17 cellular contexts compared by ENCODE assay signal in the genomic region with DNA sequence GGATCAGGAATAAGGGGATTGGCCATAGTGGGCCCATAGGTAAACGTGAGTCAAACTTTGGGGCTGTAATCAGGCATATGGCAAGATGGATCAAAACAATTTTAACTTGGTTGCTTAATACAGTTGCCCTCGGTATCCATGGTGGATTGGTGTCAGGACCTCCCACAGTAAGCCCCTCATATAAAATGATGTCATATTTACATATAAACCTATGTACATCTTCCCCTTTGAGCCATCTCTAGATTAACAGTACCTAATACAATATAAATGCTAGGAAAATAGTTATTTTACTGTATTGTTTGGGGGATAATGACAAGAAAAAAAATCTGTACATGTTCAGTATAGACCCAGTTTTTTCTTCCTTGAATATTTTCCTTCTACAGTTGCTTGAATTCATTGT. TPM values are rescaled to one million over a fixed set of nuclear protein-coding genes. Genes with fewer than 3 reads are reported as not detected.
DNase-seq lines count a peak whose midpoint lies in the region; ATAC-seq and TF ChIP-seq lines count a peak whose summit lies in the region.
"Had no signal": no experiment of that assay in that cellular context is flagged by ENCODE, and none has a peak within 500 bp of the region (broad histone marks: within the 10 kb centered on the region; RNA-seq: fewer than 3 reads in every experiment).

No MANE protein-coding gene starts in this region.

- peak overlapping the region; percentile 54 for H3K27ac Mint-ChIP-seq in T-helper 17 cell

- H3K36me3 ChIP-seq in mesenchymal stem cell (ENCODE audit: control insufficient read depth in 1 of 2, insufficient read depth in 2 of 2, low read depth in 1 of 2, low read length in 2 of 2): peaks cover 26 to 92% of the 10 kb centered on the region in 2 experiments
- peaks cover 18 to 92% (median 46%) of the 10 kb centered on the region in 4 donors for H3K36me3 ChIP-seq in upper lobe of left lung

- H3K4ac ChIP-seq in mesenchymal stem cell (ENCODE audit: low read depth in 1 of 2, low read length in 2 of 2): no peak overlapping the region

- no peak overlapping the region for H3K4me3 Mint-ChIP-seq in T-helper 17 cell

- H3K4me3 ChIP-seq in mesenchymal stem cell (ENCODE audit: insufficient read depth in 1 of 2, low read depth in 1 of 2, low read length in 2 of 2) (no peak overlapping the region), upper lobe of left lung (no peak overlapping the region)
- H3K4me3 ChIP-seq: BLaER1 treated with 17β-estradiol and CSF1 and Interleukin-3, amounts not matched to agents 10 nM and 100 nM; HAP-1; SK-N-MC had no signal

- H3K4me1 ChIP-seq in mesenchymal stem cell (ENCODE audit: control insufficient read depth, insufficient read depth, low read depth, low read length): peaks cover 3% of the 10 kb centered on the region
- peaks cover 0 to 3% (median 0%) of the 10 kb centered on the region in 4 donors for H3K4me1 ChIP-seq in upper lobe of left lung
- H3K4me1 ChIP-seq: HAP-1 had no signal

- no peaks in the 10 kb centered on the region for H3K27me3 Mint-ChIP-seq in T-helper 17 cell
- H3K27me3 Mint-ChIP-seq: CD8-positive, alpha-beta memory T cell had no signal

- no peak overlapping the region for H3K23ac ChIP-seq in mesenchymal stem cell (ENCODE audit: low read length in 2 of 2)

- H3K4me1 Mint-ChIP-seq in T-helper 17 cell: peaks cover 2% of the 10 kb centered on the region

- no peak overlapping the region for H3K4me2 ChIP-seq in mesenchymal stem cell (ENCODE audit: low read length, poor library complexity, severe bottlenecking)
- H3K4me2 ChIP-seq: BLaER1 treated with 17β-estradiol and CSF1 and Interleukin-3, amounts not matched to agents 10 nM and 100 nM had no signal

- no peak overlapping the region for H3K18ac ChIP-seq in mesenchymal stem cell (ENCODE audit: low read depth in 1 of 2, low read length in 2 of 2)

- H2BK120ac ChIP-seq in mesenchymal stem cell (ENCODE audit: low read depth, low read length): no peak overlapping the region

- TF ChIP-seq EP300 in upper lobe of left lung (IDR thresholded peaks at IDR 0.05): no peak

- peaks cover 6% of the 10 kb centered on the region for H3K36me3 Mint-ChIP-seq in T-helper 17 cell (ENCODE audit: low read depth)

- H2BK5ac ChIP-seq in mesenchymal stem cell (ENCODE audit: low read depth, low read length, poor library complexity, severe bottlenecking): no peak overlapping the region

- no peak overlapping the region for H4K91ac ChIP-seq in mesenchymal stem cell (ENCODE audit: low read length)

- no peak overlapping the region for H2AK5ac ChIP-seq in mesenchymal stem cell (ENCODE audit: low read length, severe bottlenecking)

- H4K8ac ChIP-seq in mesenchymal stem cell (ENCODE audit: low read length): no peak overlapping the region

- H3K14ac ChIP-seq in mesenchymal stem cell (ENCODE audit: low read length in 2 of 2): no peak overlapping the region

- no peak for ATAC-seq in T-helper 17 cell
- no peak for ATAC-seq in upper lobe of left lung (ENCODE audit: low FRiP score in 2 of 2)

- no peak for TF ChIP-seq CTCF in upper lobe of left lung (IDR thresholded peaks at IDR 0.05)

- H3K27me3 ChIP-seq in mesenchymal stem cell (ENCODE audit: control insufficient read depth in 1 of 2, insufficient read depth in 1 of 2, low read length in 2 of 2): no peaks in the 10 kb centered on the region
- no peaks in the 10 kb centered on the region for H3K27me3 ChIP-seq in upper lobe of left lung
- H3K27me3 ChIP-seq: BLaER1 treated with 17β-estradiol and CSF1 and Interleukin-3, amounts not matched to agents 10 nM and 100 nM had no signal

- H3K27ac ChIP-seq in mesenchymal stem cell (ENCODE audit: low read length, poor library complexity, severe bottlenecking): no peak overlapping the region
- peak overlapping the region in 1 of 4 donors; percentile 11 for H3K27ac ChIP-seq in upper lobe of left lung
- H3K27ac ChIP-seq: BLaER1 treated with 17β-estradiol and CSF1 and Interleukin-3, amounts not matched to agents 10 nM and 100 nM had no signal

- 100% methylated on average over 2 of the region's 2 CpGs for WGBS in mesenchymal stem cell
- WGBS in upper lobe of left lung, 2 donors: 87 to 94% methylated on average over 2 of the region's 2 CpGs

- no peak overlapping the region for H2AFZ ChIP-seq in mesenchymal stem cell (ENCODE audit: low read depth, low read length)

- TF ChIP-seq POLR2A in upper lobe of left lung (IDR thresholded peaks at IDR 0.05): no peak

- H2BK15ac ChIP-seq in mesenchymal stem cell (ENCODE audit: low read depth, poor library complexity, severe bottlenecking): no peak overlapping the region

- peaks cover 9% of the 10 kb centered on the region for H3K79me1 ChIP-seq in mesenchymal stem cell (replicated peaks; ENCODE audit: low read length, poor library complexity, severe bottlenecking)

- DNase-seq in T-helper 17 cell: no peak
- DNase-seq in mesenchymal stem cell: no peak
- DNase-seq in NCI-H2081 treated with DMSO at 0.1 percent for 48 hours (lab: John Stamatoyannopoulos, UW): no peak
- DNase-seq in upper lobe of left lung: no peak
- DNase-seq: CD8-positive, alpha-beta memory T cell; NCI-H1417; NCI-H187; NCI-H226; NCI-H524; NCI-H82; SHP77 had no signal

- H3K9me3 ChIP-seq in T-helper 17 cell (ENCODE audit: control insufficient read depth, low read length, poor library complexity, severe bottlenecking) (no peaks in the 10 kb centered on the region), mesenchymal stem cell (ENCODE audit: control insufficient read depth, low read length) (no peaks in the 10 kb centered on the region), upper lobe of left lung (no peaks in the 10 kb centered on the region)
- H3K9me3 ChIP-seq: BLaER1 treated with 17β-estradiol and CSF1 and Interleukin-3, amounts not matched to agents 10 nM and 100 nM; HAP-1 had no signal

- H2BK12ac ChIP-seq in mesenchymal stem cell (ENCODE audit: low read length in 2 of 2): no peak overlapping the region

- peak overlapping the region; percentile 48 for H3K9ac ChIP-seq in mesenchymal stem cell (ENCODE audit: low read length)
- H3K9ac ChIP-seq: BLaER1 treated with 17β-estradiol and CSF1 and Interleukin-3, amounts not matched to agents 10 nM and 100 nM had no signal

RNA-seq across cellular contexts. Expression of a gene that starts 7.4 kb away (rescaled TPM):
- total RNA-seq in T-helper 17 cell (10 to 100 TPM; 26.9 to 34.6 TPM), upper lobe of left lung (10 to 100 TPM in 4 of 6 donors, 1 to 10 TPM in 2; 5.2 to 62.5 (median 30.5) TPM)
- polyA plus RNA-seq in mesenchymal stem cell (2013, experiment 1 of 2): 90.6 TPM
- 91.2 TPM for polyA plus RNA-seq in mesenchymal stem cell (2013, experiment 2 of 2)

RNA-seq across cellular contexts. Expression of a gene that starts 27.1 kb away (rescaled TPM):
- total RNA-seq in T-helper 17 cell (100 to 1,000 TPM; 159 to 160 TPM), upper lobe of left lung (100 to 1,000 TPM in 2 of 6 donors, 10 to 100 TPM in 4; 67.0 to 123 (median 90.6) TPM)
- 66.5 TPM for polyA plus RNA-seq in mesenchymal stem cell (2013, experiment 1 of 2)
- polyA plus RNA-seq in mesenchymal stem cell (2013, experiment 2 of 2): 69.2 TPM

RNA-seq across cellular contexts. Expression of a gene that starts 35.0 kb away (rescaled TPM):
- total RNA-seq in T-helper 17 cell: 100 to 1,000 TPM; 195 to 196 TPM
- 92.8 TPM for polyA plus RNA-seq in mesenchymal stem cell (2013, experiment 1 of 2)
- polyA plus RNA-seq in mesenchymal stem cell (2013, experiment 2 of 2): 97.3 TPM
- total RNA-seq in upper lobe of left lung: 100 to 1,000 TPM in 3 of 6 donors, 10 to 100 TPM in 3; 43.0 to 128 (median 95.2) TPM

RNA-seq across cellular contexts. Expression of a gene that starts 35.9 kb away (rescaled TPM):
- total RNA-seq in T-helper 17 cell: 10 to 100 TPM; 23.2 to 24.9 TPM
- 57.8 TPM for polyA plus RNA-seq in mesenchymal stem cell (2013, experiment 1 of 2)
- 58.5 TPM for polyA plus RNA-seq in mesenchymal stem cell (2013, experiment 2 of 2)
- 10 to 100 TPM; 18.9 to 61.5 (median 58.7) TPM for total RNA-seq in upper lobe of left lung

RNA-seq across cellular contexts. Expression of a gene that starts 45.7 kb away (rescaled TPM):
- total RNA-seq in T-helper 17 cell (1 to 10 TPM in 1 of 2 donors, not detected in 1; 1.2 TPM), upper lobe of left lung (1 to 10 TPM in 1 of 6 donors, under 1 TPM in 1, not detected in 4; 0.37 to 1.0 TPM)
- polyA plus RNA-seq in mesenchymal stem cell (2013, experiment 1 of 2): 0.03 TPM
- polyA plus RNA-seq in mesenchymal stem cell (2013, experiment 2 of 2): 0.03 TPM
- total RNA-seq: HT-29, M059J, RPMI7951 had no signal
- polyA plus RNA-seq: CD8-positive, alpha-beta memory T cell had no signal
